1 cellular context compared by ENCODE assay signal in genomic region chr10:101060951-101061813, GRCh38.
TF ChIP-seq lines count a peak whose summit lies in the region.

No MANE protein-coding gene starts in this region.

TF ChIP-seq in HepG2, 621 proteins besides CTCF, POLR2A, EP300 and RAD21 (continued from another document and continues in another):
- TF ChIP-seq ZNF639 (CRISPR knock-in tag; conservative IDR thresholded peaks at IDR 0.05) (0 out of 2 replicates have a peak, but pooled peaks have one; percentile 26), SMC3 (IDR thresholded peaks at IDR 0.05; ENCODE audit: low read length) (no peak), THAP11 (CRISPR knock-in tag; IDR thresholded peaks at IDR 0.05) (peak; percentile 66; the same call in 1 of the 2 replicates), CSRNP2 (CRISPR knock-in tag; conservative IDR thresholded peaks at IDR 0.05; ENCODE audit: low read depth) (peak; percentile 42; the same call in 1 of the 2 replicates), GABPB1 (CRISPR knock-in tag; IDR thresholded peaks at IDR 0.05) (peak; percentile 77; the same call in 1 of the 2 replicates), PHF21A (CRISPR knock-in tag; IDR thresholded peaks at IDR 0.05) (peak; percentile 91), RXRB (CRISPR knock-in tag; IDR thresholded peaks at IDR 0.05; ENCODE audit: borderline replicate concordance) (peak; percentile 39; the same call in 1 of the 2 replicates), MTA1 (CRISPR knock-in tag; IDR thresholded peaks at IDR 0.05; ENCODE audit: borderline replicate concordance) (peak; percentile 66; the same call in 1 of the 2 replicates), ZNF430 (CRISPR knock-in tag; IDR thresholded peaks at IDR 0.05) (0 out of 2 replicates have a peak, but pooled peaks have one; percentile 77), HES4 (CRISPR knock-in tag; IDR thresholded peaks at IDR 0.05; ENCODE audit: borderline replicate concordance) (0 out of 2 replicates have a peak, but pooled peaks have one; percentile 11), SALL2 (CRISPR knock-in tag; IDR thresholded peaks at IDR 0.05) (peak; percentile 54; the same call in 1 of the 2 replicates), ATF2 (CRISPR knock-in tag; IDR thresholded peaks at IDR 0.05) (peak; percentile 57), ZC3H13 (CRISPR knock-in tag; IDR thresholded peaks at IDR 0.05) (peak; percentile 72), POGK (CRISPR knock-in tag; conservative IDR thresholded peaks at IDR 0.05) (peak; percentile 60; the same call in 1 of the 2 replicates), CERS6 (CRISPR knock-in tag; IDR thresholded peaks at IDR 0.05) (no peak), CCDC6 (CRISPR knock-in tag; IDR thresholded peaks at IDR 0.05) (peak; percentile 77; the same call in 1 of the 2 replicates), ZSCAN31 (CRISPR knock-in tag; IDR thresholded peaks at IDR 0.05; ENCODE audit: low read depth) (peak; percentile 85), NCOR1 (IDR thresholded peaks at IDR 0.05; ENCODE audit: borderline replicate concordance, low read length) (no peak), HNRNPH1 (optimal IDR thresholded peaks at IDR 0.05; ENCODE audit: low read depth, low read length) (no peak), ZNF33B (CRISPR knock-in tag; IDR thresholded peaks at IDR 0.05) (no peak), ETV5 (CRISPR knock-in tag; IDR thresholded peaks at IDR 0.05; ENCODE audit: borderline replicate concordance) (peak; percentile 58), ZNF317 (CRISPR knock-in tag; IDR thresholded peaks at IDR 0.05) (no peak), ZNF3 (CRISPR knock-in tag; IDR thresholded peaks at IDR 0.05) (no peak), MEIS2 (CRISPR knock-in tag; IDR thresholded peaks at IDR 0.05) (peak; percentile 34), CHCHD3 (CRISPR knock-in tag; IDR thresholded peaks at IDR 0.05) (0 out of 2 replicates have a peak, but pooled peaks have one; percentile 39), RFXAP (CRISPR knock-in tag; IDR thresholded peaks at IDR 0.05; ENCODE audit: borderline replicate concordance) (peak; percentile 64; the same call in 1 of the 2 replicates), LBX2 (CRISPR knock-in tag; IDR thresholded peaks at IDR 0.05; ENCODE audit: borderline replicate concordance) (no peak), NFIC (IDR thresholded peaks at IDR 0.05; ENCODE audit: low read length) (no peak), ZNF784 (CRISPR knock-in tag; IDR thresholded peaks at IDR 0.05; ENCODE audit: borderline replicate concordance) (no peak), NFYB (CRISPR knock-in tag; IDR thresholded peaks at IDR 0.05) (0 out of 2 replicates have a peak, but pooled peaks have one; percentile 9), ATF4 (CRISPR knock-in tag; IDR thresholded peaks at IDR 0.05) (peak in 1 of 2 experiments; percentile 15; a peak in 1 of 4 replicates), ZNF570 (CRISPR knock-in tag; IDR thresholded peaks at IDR 0.05; ENCODE audit: borderline replicate concordance) (no peak), ADNP (CRISPR knock-in tag; IDR thresholded peaks at IDR 0.05) (no peak), AFF4 (CRISPR knock-in tag; IDR thresholded peaks at IDR 0.05) (peak; percentile 88; the same call in 1 of the 2 replicates), ZNF30 (CRISPR knock-in tag; IDR thresholded peaks at IDR 0.05) (peak; percentile 27; the same call in 1 of the 2 replicates), ZBTB26 (CRISPR knock-in tag; IDR thresholded peaks at IDR 0.05; ENCODE audit: borderline replicate concordance) (0 out of 2 replicates have a peak, but pooled peaks have one; percentile 41), FOXO1 (CRISPR knock-in tag; IDR thresholded peaks at IDR 0.05) (peak; percentile 15; the same call in 1 of the 2 replicates), ZNF160 (CRISPR knock-in tag; IDR thresholded peaks at IDR 0.05) (0 out of 2 replicates have a peak, but pooled peaks have one; percentile 68), ZNF557 (CRISPR knock-in tag; IDR thresholded peaks at IDR 0.05) (no peak), E2F2 (CRISPR knock-in tag; IDR thresholded peaks at IDR 0.05; ENCODE audit: borderline replicate concordance) (0 out of 2 replicates have a peak, but pooled peaks have one; percentile 13), UBTF (CRISPR knock-in tag; IDR thresholded peaks at IDR 0.05) (peak; percentile 89), ZNF343 (CRISPR knock-in tag; IDR thresholded peaks at IDR 0.05) (peak; percentile 74; the same call in 1 of the 2 replicates), ZNF615 (CRISPR knock-in tag; IDR thresholded peaks at IDR 0.05; ENCODE audit: borderline replicate concordance) (0 out of 2 replicates have a peak, but pooled peaks have one; percentile 82), PRPF4 (IDR thresholded peaks at IDR 0.05; ENCODE audit: low read depth, low read length, poor library complexity, severe bottlenecking) (peak; percentile 90)
